19 cellular contexts compared by ENCODE assay signal in the genomic region with DNA sequence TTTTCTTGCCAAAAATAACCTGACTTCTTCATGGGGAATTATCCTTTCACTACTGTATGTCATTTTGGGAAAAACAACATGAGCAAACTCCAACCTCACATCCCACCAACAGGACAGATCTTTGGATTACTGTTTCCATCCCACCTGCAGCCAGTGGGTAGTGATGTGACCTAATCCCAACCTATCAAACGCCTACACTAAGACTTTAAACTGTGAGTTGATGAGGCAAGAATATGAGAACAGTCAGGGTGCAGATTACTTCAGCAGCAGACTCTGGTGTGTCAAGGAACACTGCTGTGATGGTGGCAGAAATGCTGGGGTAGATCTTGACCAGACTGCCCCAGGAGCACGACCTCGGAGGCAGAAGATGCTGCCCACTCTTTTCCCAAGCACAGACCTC.
DNase-seq lines count a peak whose midpoint lies in the region; ATAC-seq, FAIRE-seq and TF ChIP-seq lines count a peak whose summit lies in the region.
"Had no signal": no experiment of that assay in that cellular context is flagged by ENCODE, and none has a peak within 500 bp of the region (broad histone marks: within the 10 kb centered on the region; RNA-seq: fewer than 3 reads in every experiment).

No MANE protein-coding gene starts in this region.

- H3K9me3 ChIP-seq in H1 (ENCODE audit: insufficient read depth in 2 of 2, low read depth in 1 of 2, low read length in 1 of 2) (no peaks in the 10 kb centered on the region), adrenal gland (replicated peaks in 1 of 3) (peaks cover 0 to 2% (median 0%) of the 10 kb centered on the region in 3 donors)
- H3K9me3 ChIP-seq: SJSA1 had no signal

- H3K4ac ChIP-seq in H1 (replicated peaks; ENCODE audit: insufficient read length, low read depth, low read length), result no peak overlapping the region

- no peak overlapping the region for H2BK15ac ChIP-seq in H1 (ENCODE audit: low read length)

- H3K9ac ChIP-seq in H1 (replicated peaks in 1 of 4; ENCODE audit: extremely low read depth in 1 of 4, low read depth in 3 of 4, low read length in 3 of 4), result no peak overlapping the region

- H4K91ac ChIP-seq in H1 (replicated peaks; ENCODE audit: insufficient read length, low read length), result no peak overlapping the region

- intact Hi-C loops in activated CD4-positive, alpha-beta T cell treated with anti-CD3 and anti-CD28 coated beads for 36 hours (cut with DNase I, micrococcal nuclease), result no loop called here
- intact Hi-C loops in adrenal gland (cut with DNase I) (no loop called here), cardiac septum (cut with DNase I) (no loop called here)

- no peaks in the 10 kb centered on the region for H3K79me1 ChIP-seq in H1 (ENCODE audit: low read depth, low read length)

- no peak for TF ChIP-seq EP300 in H1 (IDR thresholded peaks at IDR 0.05; ENCODE audit: borderline replicate concordance in 1 of 2, low read depth in 2 of 2, low read length in 2 of 2)

- peaks cover 2% of the 10 kb centered on the region for H3K27me3 Mint-ChIP-seq in activated CD4-positive, alpha-beta T cell treated with anti-CD3 and anti-CD28 coated beads for 36 hours
- H3K27me3 Mint-ChIP-seq in nephron progenitor cell (ENCODE audit: low read depth, poor library complexity) (peaks cover 3% of the 10 kb centered on the region), immature natural killer cell (ENCODE audit: low read depth in 3 of 3) (peaks cover 0 to 2% (median 0%) of the 10 kb centered on the region in 3 donors)
- H3K27me3 Mint-ChIP-seq in activated CD8-positive, alpha-beta T cell treated with anti-CD3 and anti-CD28 coated beads, Interleukin-2, amount 10 ng/mL, durations not matched to agents 7 days and 5 days (ENCODE audit: low read depth), result no peaks in the 10 kb centered on the region

- H3K4me3 ChIP-seq in H1 (ENCODE audit: extremely low read depth in 1 of 4, insufficient read depth in 2 of 4, low read depth in 3 of 4, low read length in 4 of 4) (no peak overlapping the region), adrenal gland (no peak overlapping the region)
- H3K4me3 ChIP-seq: SJSA1 had no signal

- H3K18ac ChIP-seq in H1 (ENCODE audit: extremely low read depth, low read length), result peak overlapping the region; percentile 36; the same call in 1 of the 2 replicates

- no peak overlapping the region for H3K23ac ChIP-seq in H1 (ENCODE audit: insufficient read length)

- H4K5ac ChIP-seq in H1 (ENCODE audit: insufficient read length, low read depth, low read length), result no peak overlapping the region

- peak; percentile 53 for ATAC-seq in activated CD4-positive, alpha-beta T cell treated with anti-CD3 and anti-CD28 coated beads for 36 hours
- ATAC-seq in activated CD8-positive, alpha-beta T cell treated with anti-CD3 and anti-CD28 coated beads, Interleukin-2, amount 10 ng/mL, durations not matched to agents 7 days and 5 days, result no peak
- ATAC-seq: Panc1 had no signal

- H3K56ac ChIP-seq in H1 (replicated peaks; ENCODE audit: insufficient read length, low read depth, low read length), result no peak overlapping the region

- H3K4me3 Mint-ChIP-seq in activated CD4-positive, alpha-beta T cell treated with anti-CD3 and anti-CD28 coated beads for 36 hours, result no peak overlapping the region
- H3K4me3 Mint-ChIP-seq in nephron progenitor cell (no peak overlapping the region), immature natural killer cell (no peak overlapping the region)
- no peak overlapping the region for H3K4me3 Mint-ChIP-seq in activated CD8-positive, alpha-beta T cell treated with anti-CD3 and anti-CD28 coated beads, Interleukin-2, amount 10 ng/mL, durations not matched to agents 7 days and 5 days
- H3K4me3 Mint-ChIP-seq: B cell, H9 had no signal

- POLR2A ChIA-PET in activated CD4-positive, alpha-beta T cell treated with anti-CD3 and anti-CD28 coated beads for 36 hours (lab: Charles Lee), result no interaction called here
- POLR2A ChIA-PET in H1 (lab: Charles Lee; ENCODE audit: partially characterized antibody), result no interaction called here
- POLR2A ChIA-PET in activated CD8-positive, alpha-beta T cell treated with anti-CD3 and anti-CD28 coated beads, Interleukin-2, amount 10 ng/mL, durations not matched to agents 7 days and 5 days (lab: Charles Lee), result no interaction called here

- H2AFZ ChIP-seq in H1 (ENCODE audit: low read length), result no peak overlapping the region

- no peak overlapping the region for H2BK120ac ChIP-seq in H1 (replicated peaks; ENCODE audit: low read depth, low read length)

- H3K79me2 ChIP-seq in H1 (ENCODE audit: control insufficient read depth in 1 of 2, insufficient read depth in 2 of 2, low read length in 2 of 2), result no peaks in the 10 kb centered on the region

- H3K4me1 ChIP-seq in H1 (replicated peaks in 1 of 4; ENCODE audit: control insufficient read depth in 3 of 4, insufficient read depth in 4 of 4, low read length in 3 of 4) (no peaks in the 10 kb centered on the region), adrenal gland (replicated peaks in 1 of 2) (no peaks in the 10 kb centered on the region)
- H3K4me1 ChIP-seq: SJSA1 had no signal

- H4K20me1 ChIP-seq in H1 (replicated peaks in 1 of 2; ENCODE audit: control insufficient read depth in 1 of 2, insufficient read depth in 2 of 2, low read length in 2 of 2), result no peaks in the 10 kb centered on the region

- H3K4me1 Mint-ChIP-seq in activated CD4-positive, alpha-beta T cell treated with anti-CD3 and anti-CD28 coated beads for 36 hours, result peaks cover 25% of the 10 kb centered on the region
- peaks cover 50% of the 10 kb centered on the region for H3K4me1 Mint-ChIP-seq in nephron progenitor cell
- no peaks in the 10 kb centered on the region for H3K4me1 Mint-ChIP-seq in activated CD8-positive, alpha-beta T cell treated with anti-CD3 and anti-CD28 coated beads, Interleukin-2, amount 10 ng/mL, durations not matched to agents 7 days and 5 days (ENCODE audit: low read depth)
- H3K4me1 Mint-ChIP-seq in immature natural killer cell, result no peaks in the 10 kb centered on the region
- H3K4me1 Mint-ChIP-seq: B cell had no signal

- CTCF ChIA-PET in activated CD4-positive, alpha-beta T cell treated with anti-CD3 and anti-CD28 coated beads for 36 hours (lab: Charles Lee), result interaction anchor here (1.2 kb wide), 1 partner anchor 15 kb away, joined by 4 read pairs; no protein-coding TSS in a partner anchor
- CTCF ChIA-PET in H1 (lab: Charles Lee; ENCODE audit: partially characterized antibody), result interaction anchor here (0.7 to 1.3 kb wide), 3 partner anchors 14 to 403 kb away, joined by 3 to 5 read pairs (median 4); no protein-coding TSS in a partner anchor
- CTCF ChIA-PET in activated CD8-positive, alpha-beta T cell treated with anti-CD3 and anti-CD28 coated beads, Interleukin-2, amount 10 ng/mL, durations not matched to agents 7 days and 5 days (lab: Charles Lee), result no interaction called here

- TF ChIP-seq RAD21 in H1 (IDR thresholded peaks at IDR 0.05 in 1 of 2, conservative IDR thresholded peaks at IDR 0.05 in 1 of 2; ENCODE audit: low read depth in 2 of 2, low read length in 2 of 2), result no peak

- H3K27ac ChIP-seq in H1 (ENCODE audit: low read depth, low read length) (no peak overlapping the region), adrenal gland (no peak overlapping the region)
- H3K27ac ChIP-seq: 22Rv1, HL-60, SJSA1 had no signal

- H3K14ac ChIP-seq in H1 (ENCODE audit: insufficient read length), result no peak overlapping the region

- no peak for DNase-seq in activated CD4-positive, alpha-beta T cell treated with anti-CD3 and anti-CD28 coated beads for 36 hours
- no peak for DNase-seq in activated CD4-positive, alpha-beta T cell treated with anti-CD3 and anti-CD28 coated beads, Interleukin-2, amount 50 U/mL, for 1 hour
- DNase-seq in H1 (ENCODE audit: low read depth in 1 of 2, low spot score in 2 of 2) (no peak), nephron progenitor cell (no peak), adrenal gland (no peak), immature natural killer cell (no peak), cardiac septum (ENCODE audit: low spot score) (no peak)
- no peak for DNase-seq in activated CD8-positive, alpha-beta T cell treated with anti-CD3 and anti-CD28 coated beads, Interleukin-2, amount 10 ng/mL, durations not matched to agents 7 days and 5 days
- DNase-seq: H9, NCI-H1105, NCI-H2081, NCI-H446 treated with DMSO at 0.1 percent for 48 hours had no signal

- TF ChIP-seq CTCF in H1 (IDR thresholded peaks at IDR 0.05; ENCODE audit: control extremely low read depth in 1 of 3, insufficient read depth in 1 of 3, low read depth in 1 of 3, low read length in 3 of 3) (no peak), nephron progenitor cell (IDR thresholded peaks at IDR 0.05) (no peak), adrenal gland (IDR thresholded peaks at IDR 0.05) (no peak)

- no peak overlapping the region for H3K4me2 ChIP-seq in H1 (ENCODE audit: insufficient read depth in 1 of 2, low read depth in 2 of 2, low read length in 2 of 2)

- FAIRE-seq in H1 (lab: Jason Lieb, UNC), result no peak
- FAIRE-seq: G401.6, HTR-8/SVneo had no signal

- H2BK20ac ChIP-seq in H1 (ENCODE audit: low read length), result no peak overlapping the region

- TF ChIP-seq POLR2A in H1 (IDR thresholded peaks at IDR 0.05; ENCODE audit: control extremely low read depth in 1 of 2, low read depth in 2 of 2, low read length in 2 of 2), result no peak
- TF ChIP-seq POLR2A in adrenal gland (IDR thresholded peaks at IDR 0.05), result no peak

- no peak overlapping the region for H4K8ac ChIP-seq in H1 (ENCODE audit: extremely low read depth, insufficient read depth, low read length)

- 92% methylated on average over 3 of the region's 3 CpGs; no CpG with 5 or more reads in 1 of the 2 experiments for WGBS in H1 (ENCODE audit: extremely low coverage in 1 of 2, insufficient coverage in 1 of 2, insufficient read length in 1 of 2, insufficient replicate concordance in 2 of 2, low coverage in 1 of 2, low lambda C conversion rate in 2 of 2, missing lambda C conversion rate in 1 of 2), 2 experiments
- WGBS in adrenal gland, 4 donors, result 77 to 85% (median 81%) methylated on average over 3 of the region's 3 CpGs

- no peak overlapping the region for H2BK12ac ChIP-seq in H1 (ENCODE audit: low read depth, low read length)

- no peaks in the 10 kb centered on the region for H3K9me3 Mint-ChIP-seq in activated CD4-positive, alpha-beta T cell treated with anti-CD3 and anti-CD28 coated beads for 36 hours (ENCODE audit: low read depth)
- H3K9me3 Mint-ChIP-seq in nephron progenitor cell, result peaks cover 4% of the 10 kb centered on the region
- H3K9me3 Mint-ChIP-seq in activated CD8-positive, alpha-beta T cell treated with anti-CD3 and anti-CD28 coated beads, Interleukin-2, amount 10 ng/mL, durations not matched to agents 7 days and 5 days (ENCODE audit: insufficient read depth), result no peaks in the 10 kb centered on the region
- no peaks in the 10 kb centered on the region for H3K9me3 Mint-ChIP-seq in immature natural killer cell
- H3K9me3 Mint-ChIP-seq: H9 had no signal

- H3K36me3 Mint-ChIP-seq in activated CD4-positive, alpha-beta T cell treated with anti-CD3 and anti-CD28 coated beads for 36 hours (ENCODE audit: low read depth), result no peaks in the 10 kb centered on the region
- H3K36me3 Mint-ChIP-seq in nephron progenitor cell (ENCODE audit: low read depth), result no peaks in the 10 kb centered on the region
- H3K36me3 Mint-ChIP-seq in activated CD8-positive, alpha-beta T cell treated with anti-CD3 and anti-CD28 coated beads, Interleukin-2, amount 10 ng/mL, durations not matched to agents 7 days and 5 days (ENCODE audit: low read depth), result peaks cover under 1% of the 10 kb centered on the region
- H3K36me3 Mint-ChIP-seq in immature natural killer cell, result no peaks in the 10 kb centered on the region

- H3K23me2 ChIP-seq in H1 (ENCODE audit: low read depth, low read length), result no peaks in the 10 kb centered on the region

- H2BK5ac ChIP-seq in H1 (ENCODE audit: low read depth, low read length), result no peak overlapping the region; the same call in 1 of the 2 replicates

- H3K36me3 ChIP-seq in H1 (ENCODE audit: control insufficient read depth in 2 of 4, insufficient read depth in 4 of 4, low read length in 3 of 4), result no peaks in the 10 kb centered on the region
- no peaks in the 10 kb centered on the region for H3K36me3 ChIP-seq in adrenal gland (replicated peaks in 1 of 2)
- H3K36me3 ChIP-seq: SJSA1 had no signal

- no peak overlapping the region for H2AK5ac ChIP-seq in H1 (ENCODE audit: low read depth, low read length)

- no peak overlapping the region for H3K27ac Mint-ChIP-seq in activated CD4-positive, alpha-beta T cell treated with anti-CD3 and anti-CD28 coated beads for 36 hours
- H3K27ac Mint-ChIP-seq in nephron progenitor cell (peak overlapping the region; percentile 18), immature natural killer cell (no peak overlapping the region)
- H3K27ac Mint-ChIP-seq in activated CD8-positive, alpha-beta T cell treated with anti-CD3 and anti-CD28 coated beads, Interleukin-2, amount 10 ng/mL, durations not matched to agents 7 days and 5 days, result no peak overlapping the region
- H3K27ac Mint-ChIP-seq: B cell, H9 had no signal

- H3K27me3 ChIP-seq in H1 (replicated peaks in 1 of 4; ENCODE audit: control insufficient read depth in 3 of 4, extremely low read depth in 1 of 4, insufficient read depth in 3 of 4, low read length in 3 of 4) (no peaks in the 10 kb centered on the region), adrenal gland (no peaks in the 10 kb centered on the region)
- H3K27me3 ChIP-seq: SJSA1 had no signal
